11 cellular contexts compared by ENCODE assay signal in the genomic region with DNA sequence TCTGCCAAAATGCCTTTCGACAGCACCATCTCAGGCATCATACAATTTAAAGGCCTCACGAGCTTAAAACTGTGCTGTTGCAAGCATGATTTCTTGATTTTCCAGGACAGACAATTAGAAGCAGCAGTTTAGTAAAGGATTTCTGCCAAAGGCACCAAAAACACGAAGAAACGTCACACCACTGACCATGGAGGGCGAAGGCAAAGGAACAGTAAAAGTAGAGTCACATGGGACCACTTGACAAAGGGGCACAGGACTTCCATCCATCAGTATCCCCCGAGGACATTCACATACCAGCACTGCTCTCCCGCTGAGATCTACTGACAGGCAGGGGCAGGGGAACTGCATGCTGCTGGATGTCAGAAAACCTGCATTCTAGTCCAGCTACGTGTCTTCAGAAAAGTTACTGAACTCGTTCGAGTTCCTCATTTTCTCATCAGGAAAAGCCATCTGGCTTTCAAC.
DNase-seq lines count a peak whose midpoint lies in the region; ATAC-seq and TF ChIP-seq lines count a peak whose summit lies in the region.
"Had no signal": no experiment of that assay in that cellular context is flagged by ENCODE, and none has a peak within 500 bp of the region (broad histone marks: within the 10 kb centered on the region; RNA-seq: fewer than 3 reads in every experiment).

No MANE protein-coding gene starts in this region.

- no peak for TF ChIP-seq CTCF in GM23338 (conservative IDR thresholded peaks at IDR 0.05; ENCODE audit: low read depth in 2 of 2)
- TF ChIP-seq CTCF in mucosa of descending colon (IDR thresholded peaks at IDR 0.05): no peak
- TF ChIP-seq CTCF in MM.1S (IDR thresholded peaks at IDR 0.05; ENCODE audit: low read length): no peak

- H3K9me2 ChIP-seq in GM23338 (ENCODE audit: insufficient read depth): no peaks in the 10 kb centered on the region
- no peaks in the 10 kb centered on the region for H3K9me2 ChIP-seq in MM.1S (replicated peaks; ENCODE audit: insufficient read depth, low read length)

- H3K27me3 Mint-ChIP-seq in GM23338 (ENCODE audit: insufficient read depth, low read depth, poor library complexity): no peaks in the 10 kb centered on the region
- no peaks in the 10 kb centered on the region for H3K27me3 Mint-ChIP-seq in activated CD8-positive, alpha-beta T cell treated with anti-CD3 and anti-CD28 coated beads, Interleukin-2, amount 10 ng/mL, durations not matched to agents 7 days and 5 days (ENCODE audit: low read depth)

- no peak overlapping the region for H3K9ac ChIP-seq in MM.1S (ENCODE audit: low read length)

- H3F3A ChIP-seq in GM23338 (replicated peaks; ENCODE audit: low read depth) (no peaks in the 10 kb centered on the region), MM.1S (ENCODE audit: insufficient read depth, low read length) (no peaks in the 10 kb centered on the region)

- no peaks in the 10 kb centered on the region for H3K27me3 ChIP-seq in GM23338 (ENCODE audit: insufficient read depth)
- H3K27me3 ChIP-seq in SJCRH30: no peaks in the 10 kb centered on the region
- no peaks in the 10 kb centered on the region for H3K27me3 ChIP-seq in MM.1S (replicated peaks; ENCODE audit: insufficient read depth, low read length)

- intact Hi-C loops in sciatic nerve (cut with DNase I): no loop called here
- intact Hi-C loops in mucosa of descending colon (cut with DNase I, micrococcal nuclease): no loop called here

- POLR2A ChIA-PET in activated CD8-positive, alpha-beta T cell treated with anti-CD3 and anti-CD28 coated beads, Interleukin-2, amount 10 ng/mL, durations not matched to agents 7 days and 5 days (lab: Charles Lee): no interaction called here

- H3K9me3 ChIP-seq in mucosa of descending colon: no peaks in the 10 kb centered on the region
- H3K9me3 ChIP-seq in SJCRH30 (replicated peaks): no peaks in the 10 kb centered on the region
- no peaks in the 10 kb centered on the region for H3K9me3 ChIP-seq in MM.1S (replicated peaks; ENCODE audit: insufficient read depth, low read length)

- H3K4me2 ChIP-seq in GM23338: no peak overlapping the region
- no peak overlapping the region for H3K4me2 ChIP-seq in MM.1S (ENCODE audit: low read depth, low read length)

- H3K36me3 Mint-ChIP-seq in GM23338 (ENCODE audit: low read depth): peaks cover 8% of the 10 kb centered on the region; the same call in 2 of the 3 replicates
- peaks cover 73% of the 10 kb centered on the region for H3K36me3 Mint-ChIP-seq in activated CD8-positive, alpha-beta T cell treated with anti-CD3 and anti-CD28 coated beads, Interleukin-2, amount 10 ng/mL, durations not matched to agents 7 days and 5 days (ENCODE audit: low read depth)

- H3K27ac ChIP-seq in GM23338 (ENCODE audit: low read depth) (no peak overlapping the region), SJCRH30 (no peak overlapping the region), MM.1S (ENCODE audit: low read length) (no peak overlapping the region)

- H2AFZ ChIP-seq in GM23338 (no peak overlapping the region), MM.1S (ENCODE audit: low read length) (no peak overlapping the region)

- H3K4me3 ChIP-seq in GM23338: no peak overlapping the region
- H3K4me3 ChIP-seq in mucosa of descending colon: no peak overlapping the region
- no peak overlapping the region for H3K4me3 ChIP-seq in SJCRH30
- H3K4me3 ChIP-seq in MM.1S (ENCODE audit: low read length): no peak overlapping the region

- H4K20me1 ChIP-seq in GM23338 (replicated peaks; ENCODE audit: insufficient read depth) (0 out of 2 replicates have a peak, but pooled peaks cover 2% of the 10 kb centered on the region), MM.1S (ENCODE audit: insufficient read depth, low read length) (no peaks in the 10 kb centered on the region)

- no peaks in the 10 kb centered on the region for H3K79me2 ChIP-seq in GM23338 (replicated peaks; ENCODE audit: insufficient read depth)
- no peaks in the 10 kb centered on the region for H3K79me2 ChIP-seq in MM.1S (ENCODE audit: low read length)

- H3K27ac Mint-ChIP-seq in GM23338: no peak overlapping the region
- peak overlapping the region; percentile 26 for H3K27ac Mint-ChIP-seq in activated CD8-positive, alpha-beta T cell treated with anti-CD3 and anti-CD28 coated beads, Interleukin-2, amount 10 ng/mL, durations not matched to agents 7 days and 5 days

- no peak overlapping the region for H3K4me3 Mint-ChIP-seq in GM23338
- no peak overlapping the region for H3K4me3 Mint-ChIP-seq in activated CD8-positive, alpha-beta T cell treated with anti-CD3 and anti-CD28 coated beads, Interleukin-2, amount 10 ng/mL, durations not matched to agents 7 days and 5 days

- no peaks in the 10 kb centered on the region for H3K9me3 Mint-ChIP-seq in GM23338
- H3K9me3 Mint-ChIP-seq in activated CD8-positive, alpha-beta T cell treated with anti-CD3 and anti-CD28 coated beads, Interleukin-2, amount 10 ng/mL, durations not matched to agents 7 days and 5 days (ENCODE audit: insufficient read depth): no peaks in the 10 kb centered on the region

- ATAC-seq in GM23338 (peak; percentile 89), sciatic nerve (peak; percentile 80), HG03342 (IDR thresholded peaks at IDR 0.05; ENCODE audit: unreplicated experiment) (no peak), mucosa of descending colon (no peak)
- no peak for ATAC-seq in activated CD8-positive, alpha-beta T cell treated with anti-CD3 and anti-CD28 coated beads, Interleukin-2, amount 10 ng/mL, durations not matched to agents 7 days and 5 days

- DNase-seq in GM23338 (ENCODE audit: low spot score) (peak; percentile 75), fibroblast of the conjunctiva (ENCODE audit: low read depth) (peak; percentile 51), sciatic nerve (ENCODE audit: low spot score) (no peak), mucosa of descending colon (no peak), SJCRH30 (no peak), MM.1S (no peak)
- no peak for DNase-seq in activated CD8-positive, alpha-beta T cell treated with anti-CD3 and anti-CD28 coated beads, Interleukin-2, amount 10 ng/mL, durations not matched to agents 7 days and 5 days
- DNase-seq: aorta; DMS153; stimulated activated naive CD4-positive, alpha-beta T cell treated with Interleukin-2 at 50 U/mL for 16 hours had no signal

- CTCF ChIA-PET in activated CD8-positive, alpha-beta T cell treated with anti-CD3 and anti-CD28 coated beads, Interleukin-2, amount 10 ng/mL, durations not matched to agents 7 days and 5 days (lab: Charles Lee): interaction anchor here (0.7 kb wide), 1 partner anchor 10 kb away, joined by 3 read pairs; no protein-coding TSS in a partner anchor

- H3K36me3 ChIP-seq in GM23338 (ENCODE audit: insufficient read depth) (no peaks in the 10 kb centered on the region), mucosa of descending colon (ENCODE audit: low read depth) (no peaks in the 10 kb centered on the region), SJCRH30 (peaks cover 5% of the 10 kb centered on the region), MM.1S (replicated peaks; ENCODE audit: insufficient read depth, low read length) (0 out of 2 replicates have a peak, but pooled peaks cover 4% of the 10 kb centered on the region)

- H3K4me1 Mint-ChIP-seq in GM23338: peaks cover 20% of the 10 kb centered on the region
- H3K4me1 Mint-ChIP-seq in activated CD8-positive, alpha-beta T cell treated with anti-CD3 and anti-CD28 coated beads, Interleukin-2, amount 10 ng/mL, durations not matched to agents 7 days and 5 days (ENCODE audit: low read depth): peaks cover 51% of the 10 kb centered on the region

- H3K4me1 ChIP-seq in GM23338 (ENCODE audit: insufficient read depth) (peaks cover 2% of the 10 kb centered on the region; the same call in 1 of the 2 replicates), mucosa of descending colon (ENCODE audit: low read depth) (peaks cover 10% of the 10 kb centered on the region), SJCRH30 (no peaks in the 10 kb centered on the region; the same call in 1 of the 2 replicates), MM.1S (ENCODE audit: low read length) (no peaks in the 10 kb centered on the region)

TF ChIP-seq in GM23338, 12 proteins besides CTCF, POLR2A, EP300 and RAD21 (continues in another document):
- TF ChIP-seq ZNF331 (CRISPR knock-in tag; IDR thresholded peaks at IDR 0.05; ENCODE audit: low read depth): no peak
- TF ChIP-seq, protein P1, sequence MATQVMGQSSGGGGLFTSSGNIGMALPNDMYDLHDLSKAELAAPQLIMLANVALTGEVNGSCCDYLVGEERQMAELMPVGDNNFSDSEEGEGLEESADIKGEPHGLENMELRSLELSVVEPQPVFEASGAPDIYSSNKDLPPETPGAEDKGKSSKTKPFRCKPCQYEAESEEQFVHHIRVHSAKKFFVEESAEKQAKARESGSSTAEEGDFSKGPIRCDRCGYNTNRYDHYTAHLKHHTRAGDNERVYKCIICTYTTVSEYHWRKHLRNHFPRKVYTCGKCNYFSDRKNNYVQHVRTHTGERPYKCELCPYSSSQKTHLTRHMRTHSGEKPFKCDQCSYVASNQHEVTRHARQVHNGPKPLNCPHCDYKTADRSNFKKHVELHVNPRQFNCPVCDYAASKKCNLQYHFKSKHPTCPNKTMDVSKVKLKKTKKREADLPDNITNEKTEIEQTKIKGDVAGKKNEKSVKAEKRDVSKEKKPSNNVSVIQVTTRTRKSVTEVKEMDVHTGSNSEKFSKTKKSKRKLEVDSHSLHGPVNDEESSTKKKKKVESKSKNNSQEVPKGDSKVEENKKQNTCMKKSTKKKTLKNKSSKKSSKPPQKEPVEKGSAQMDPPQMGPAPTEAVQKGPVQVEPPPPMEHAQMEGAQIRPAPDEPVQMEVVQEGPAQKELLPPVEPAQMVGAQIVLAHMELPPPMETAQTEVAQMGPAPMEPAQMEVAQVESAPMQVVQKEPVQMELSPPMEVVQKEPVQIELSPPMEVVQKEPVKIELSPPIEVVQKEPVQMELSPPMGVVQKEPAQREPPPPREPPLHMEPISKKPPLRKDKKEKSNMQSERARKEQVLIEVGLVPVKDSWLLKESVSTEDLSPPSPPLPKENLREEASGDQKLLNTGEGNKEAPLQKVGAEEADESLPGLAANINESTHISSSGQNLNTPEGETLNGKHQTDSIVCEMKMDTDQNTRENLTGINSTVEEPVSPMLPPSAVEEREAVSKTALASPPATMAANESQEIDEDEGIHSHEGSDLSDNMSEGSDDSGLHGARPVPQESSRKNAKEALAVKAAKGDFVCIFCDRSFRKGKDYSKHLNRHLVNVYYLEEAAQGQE (IDR thresholded peaks at IDR 0.05; ENCODE audit: unreplicated experiment): no peak
- no peak for TF ChIP-seq ZNF114 (CRISPR knock-in tag; IDR thresholded peaks at IDR 0.05)

Comparison
In these comparisons a context has a peak if more than half of its experiments do, and no peak if none do; other contexts are left out.
1. ATAC-seq: peak in GM23338 (single experiment) and sciatic nerve (single experiment); none in activated CD8-positive, alpha-beta T cell treated with anti-CD3 and anti-CD28 coated beads, Interleukin-2, amount 10 ng/mL, durations not matched to agents 7 days and 5 days (single experiment), HG03342 (single experiment) and mucosa of descending colon (single experiment).
2. DNase-seq: peak in GM23338 (single experiment) and fibroblast of the conjunctiva (single experiment); none in activated CD8-positive, alpha-beta T cell treated with anti-CD3 and anti-CD28 coated beads, Interleukin-2, amount 10 ng/mL, durations not matched to agents 7 days and 5 days (single experiment), sciatic nerve (single experiment), mucosa of descending colon (0 of 3), SJCRH30 (0 of 2) and MM.1S (single experiment).